Comparison of ENCODE assay signal across 2 cellular contexts in the genomic region with DNA sequence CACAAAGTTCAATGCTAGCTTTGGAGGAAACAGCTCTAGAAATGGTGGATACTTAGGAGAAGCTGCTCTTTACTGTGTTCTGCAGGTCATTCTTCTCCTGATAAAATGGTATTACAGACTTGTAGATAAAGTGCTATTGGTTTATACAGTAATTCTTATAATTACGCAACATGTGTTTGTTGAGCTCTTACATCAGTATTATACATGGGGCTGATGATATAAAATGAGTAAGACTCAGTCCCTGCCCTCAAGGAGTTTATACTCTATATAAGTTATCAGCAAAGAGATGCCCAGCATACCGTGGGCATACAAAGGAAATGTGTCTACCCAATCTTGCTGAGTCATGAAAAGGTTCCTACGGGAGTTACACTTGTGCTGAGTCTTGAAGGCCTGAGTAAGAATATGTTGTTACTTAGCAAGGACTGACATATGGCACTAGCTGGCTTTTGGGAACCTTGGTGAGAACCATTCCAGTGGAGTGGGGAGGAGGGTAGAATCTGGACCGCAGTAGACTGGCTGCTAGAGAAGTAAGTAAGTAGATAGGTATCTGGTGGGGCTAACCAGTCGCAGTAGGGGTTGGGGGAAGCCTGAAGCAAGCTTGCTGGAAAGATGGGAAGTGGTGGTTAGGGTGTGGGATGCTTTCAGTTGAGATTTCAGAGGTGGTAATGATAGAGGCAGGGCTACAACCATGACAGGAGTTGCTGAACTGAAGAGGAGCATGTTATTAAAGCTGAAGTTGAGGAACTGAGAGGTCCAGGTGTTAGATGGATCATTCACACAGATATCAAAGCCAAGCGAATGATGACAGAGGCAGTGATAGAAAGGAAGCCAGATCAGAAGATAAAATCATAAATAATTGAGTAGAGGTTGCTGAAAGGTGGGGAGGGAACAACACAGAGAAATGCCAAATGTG.
TF ChIP-seq lines count a peak whose summit lies in the region.

No MANE protein-coding gene starts in this region.

TF ChIP-seq in A549, 52 proteins besides CTCF, POLR2A, EP300 and RAD21:
- no peak for TF ChIP-seq MAZ (IDR thresholded peaks at IDR 0.05; ENCODE audit: borderline replicate concordance, low read depth, low read length)
- no peak for TF ChIP-seq JUN (IDR thresholded peaks at IDR 0.05)
- peak; percentile 72 for TF ChIP-seq NFE2L2 (conservative IDR thresholded peaks at IDR 0.05; ENCODE audit: low read length)
- TF ChIP-seq EHMT2 (IDR thresholded peaks at IDR 0.05; ENCODE audit: low read depth): no peak
- no peak for TF ChIP-seq NR3C1 (IDR thresholded peaks at IDR 0.05)
- peak; percentile 71 to 77; a peak in 3 of 4 replicates for TF ChIP-seq CEBPB (IDR thresholded peaks at IDR 0.05)
- no peak for TF ChIP-seq ZNF302 (CRISPR knock-in tag; IDR thresholded peaks at IDR 0.05)
- TF ChIP-seq MAFK (IDR thresholded peaks at IDR 0.05; ENCODE audit: partially characterized antibody): peak; percentile 93
TF ChIP-seq in A549: peak in this region for 3.

TF ChIP-seq in H1, 55 proteins besides CTCF, POLR2A, EP300 and RAD21:
- TF ChIP-seq MAFK (IDR thresholded peaks at IDR 0.05; ENCODE audit: low read depth, low read length) (peak; percentile 37; the same call in 1 of the 2 replicates), BACH1 (IDR thresholded peaks at IDR 0.05; ENCODE audit: low read length) (0 out of 2 replicates have a peak, but pooled peaks have one; percentile 59), SRF (IDR thresholded peaks at IDR 0.05; ENCODE audit: low read depth, low read length) (no peak)
